Comparison of ENCODE assay signal across 1 cellular context in genomic region chr16:3717235-3718018, GRCh38.
TF ChIP-seq lines count a peak whose summit lies in the region.

Gene TRAP1, minus strand, starts transcription at chr16:3717524. Its CDS starts 16 bp downstream, at chr16:3717508.

TF ChIP-seq in HepG2, 621 proteins besides CTCF, POLR2A, EP300 and RAD21 (continued from another document and continues in another):
- TF ChIP-seq ZBTB2 (CRISPR knock-in tag; IDR thresholded peaks at IDR 0.05; ENCODE audit: low read depth) (peak; percentile 27; the same call in 1 of the 2 replicates), ZNF878 (CRISPR knock-in tag; IDR thresholded peaks at IDR 0.05) (0 out of 2 replicates have a peak, but pooled peaks have one; percentile 52), PRDM4 (CRISPR knock-in tag; IDR thresholded peaks at IDR 0.05; ENCODE audit: borderline replicate concordance) (no peak), USF2 (IDR thresholded peaks at IDR 0.05; ENCODE audit: low read depth, low read length) (no peak), USF2 (CRISPR knock-in tag; IDR thresholded peaks at IDR 0.05; ENCODE audit: borderline replicate concordance) (no peak), GTF2F1 (IDR thresholded peaks at IDR 0.05; ENCODE audit: low read length) (no peak), HMGA1 (CRISPR knock-in tag; conservative IDR thresholded peaks at IDR 0.05) (no peak), PPARG (CRISPR knock-in tag; conservative IDR thresholded peaks at IDR 0.05) (no peak), KDM6A (CRISPR knock-in tag; IDR thresholded peaks at IDR 0.05; ENCODE audit: low read depth) (no peak), NCOA2 (CRISPR knock-in tag; IDR thresholded peaks at IDR 0.05) (0 out of 2 replicates have a peak, but pooled peaks have one; percentile 9), HMG20A (CRISPR knock-in tag; IDR thresholded peaks at IDR 0.05; ENCODE audit: borderline replicate concordance) (no peak), ZNF441 (CRISPR knock-in tag; IDR thresholded peaks at IDR 0.05; ENCODE audit: borderline replicate concordance) (peak; percentile 52; the same call in 1 of the 2 replicates), AHR (CRISPR knock-in tag; IDR thresholded peaks at IDR 0.05) (peak; percentile 20; the same call in 1 of the 2 replicates), NR2C2 (CRISPR knock-in tag; IDR thresholded peaks at IDR 0.05; ENCODE audit: borderline replicate concordance) (peak; percentile 59), FOXO1 (CRISPR knock-in tag; IDR thresholded peaks at IDR 0.05) (peak; percentile 26), XRCC5 (optimal IDR thresholded peaks at IDR 0.05; ENCODE audit: low read length) (peak; percentile 4), RCOR2 (CRISPR knock-in tag; IDR thresholded peaks at IDR 0.05) (no peak), NRL (CRISPR knock-in tag; IDR thresholded peaks at IDR 0.05; ENCODE audit: borderline replicate concordance) (peak; percentile 60; the same call in 1 of the 2 replicates), BRCA1 (CRISPR knock-in tag; IDR thresholded peaks at IDR 0.05) (no peak), FLYWCH1 (CRISPR knock-in tag; IDR thresholded peaks at IDR 0.05) (no peak), HNF1A (IDR thresholded peaks at IDR 0.05; ENCODE audit: low read depth) (no peak), HNF1A (CRISPR knock-in tag; IDR thresholded peaks at IDR 0.05; ENCODE audit: borderline replicate concordance) (no peak; the same call in 1 of the 2 replicates), TOE1 (CRISPR knock-in tag; IDR thresholded peaks at IDR 0.05) (no peak), ZBTB40 (IDR thresholded peaks at IDR 0.05) (no peak), ZBTB40 (CRISPR knock-in tag; IDR thresholded peaks at IDR 0.05) (peak; percentile 36), MIXL1 (CRISPR knock-in tag; IDR thresholded peaks at IDR 0.05) (no peak), ATF1 (CRISPR knock-in tag; IDR thresholded peaks at IDR 0.05) (no peak), ZNF280D (CRISPR knock-in tag; IDR thresholded peaks at IDR 0.05) (no peak), FOSL2 (CRISPR knock-in tag; IDR thresholded peaks at IDR 0.05) (0 out of 2 replicates have a peak, but pooled peaks have one; percentile 13), KLF13 (CRISPR knock-in tag; IDR thresholded peaks at IDR 0.05) (0 out of 2 replicates have a peak, but pooled peaks have one; percentile 79), MTERF4 (CRISPR knock-in tag; IDR thresholded peaks at IDR 0.05) (peak; percentile 93), SMC3 (IDR thresholded peaks at IDR 0.05; ENCODE audit: low read length) (no peak), SMYD3 (CRISPR knock-in tag; IDR thresholded peaks at IDR 0.05) (no peak), ZNF709 (CRISPR knock-in tag; IDR thresholded peaks at IDR 0.05) (no peak), SRSF4 (IDR thresholded peaks at IDR 0.05; ENCODE audit: low read depth, low read length, poor library complexity, severe bottlenecking) (no peak), ZNF44 (CRISPR knock-in tag; IDR thresholded peaks at IDR 0.05) (no peak)
